Comparison of ENCODE assay signal across 11 cellular contexts in the genomic region with DNA sequence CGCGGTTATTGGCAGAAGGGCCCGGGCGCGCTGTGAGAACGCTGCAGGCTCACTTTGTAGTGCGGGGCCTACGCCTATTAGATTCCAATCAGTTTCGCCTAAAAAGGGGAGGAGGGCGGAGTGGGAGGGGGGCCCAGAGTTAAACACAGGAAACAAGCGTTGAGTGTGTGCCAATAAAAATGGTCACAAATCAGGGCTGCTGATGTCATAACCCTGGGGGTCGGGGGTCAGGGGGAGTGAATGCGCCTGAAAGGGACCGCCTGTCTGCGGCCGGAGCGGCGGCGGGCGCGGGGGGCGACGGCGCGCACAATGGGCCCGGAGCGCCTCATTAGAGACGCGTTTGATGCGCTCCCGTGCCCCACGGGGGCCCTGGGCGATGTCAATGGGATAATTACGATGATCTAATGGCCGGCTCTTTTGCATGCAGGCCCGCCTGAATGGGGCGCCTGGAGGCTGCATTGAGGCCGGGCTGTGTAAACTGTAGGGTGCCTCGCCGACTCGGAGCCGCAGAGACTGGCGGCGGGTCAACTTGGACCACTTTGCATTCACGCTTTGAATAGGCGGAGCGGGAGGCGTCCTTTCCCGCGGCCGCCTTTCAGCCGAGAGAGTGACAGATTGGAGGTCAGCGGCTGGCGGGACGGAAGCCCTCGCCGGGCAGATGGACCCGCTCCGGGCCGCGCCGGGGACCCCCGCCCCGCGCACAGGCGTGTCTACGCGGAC.
A peak's percentile ranks its signal among the peaks of the same experiment; 100 is the strongest.
DNase-seq lines count a peak whose midpoint lies in the region; ATAC-seq and TF ChIP-seq lines count a peak whose summit lies in the region.
"Had no signal": no experiment of that assay in that cellular context is flagged by ENCODE, and none has a peak within 500 bp of the region (broad histone marks: within the 10 kb centered on the region; RNA-seq: fewer than 3 reads in every experiment).

No MANE protein-coding gene starts in this region.

- TF ChIP-seq CTCF in left ventricle myocardium inferior (IDR thresholded peaks at IDR 0.05; ENCODE audit: borderline replicate concordance) (no peak), body of pancreas (IDR thresholded peaks at IDR 0.05) (no peak), vagina (IDR thresholded peaks at IDR 0.05) (no peak)

- DNase-seq in left ventricle myocardium inferior, result no peak
- no peak for DNase-seq in left cardiac atrium
- DNase-seq in body of pancreas, result peak in 3 of 4 donors; percentile 32 to 58 (median 49)
- peak; percentile 64 for DNase-seq in left kidney (ENCODE audit: low read depth, low spot score)
- no peak for DNase-seq in vagina (ENCODE audit: extremely low spot score in 2 of 2)
- DNase-seq in NCI-H1417 treated with DMSO at 0.1 percent for 48 hours (lab: John Stamatoyannopoulos, UW), result no peak
- no peak for DNase-seq in NCI-H146 (lab: John Stamatoyannopoulos, UW)
- no peak for DNase-seq in posterior vena cava (ENCODE audit: low spot score)
- DNase-seq: activated CD8-positive, alpha-beta T cell treated with anti-CD3 and anti-CD28 coated beads for 36 hours; immature natural killer cell; IMR-90 had no signal

- H3K36me3 ChIP-seq in left ventricle myocardium inferior, result no peaks in the 10 kb centered on the region
- H3K36me3 ChIP-seq in body of pancreas (replicated peaks in 1 of 2; ENCODE audit: insufficient read depth in 1 of 2, low read depth in 2 of 2), result no peaks in the 10 kb centered on the region
- no peaks in the 10 kb centered on the region for H3K36me3 ChIP-seq in vagina

- intact Hi-C loops in left ventricle myocardium inferior (cut with micrococcal nuclease), result no loop called here
- intact Hi-C loops in left cardiac atrium (cut with DNase I), result no loop called here
- intact Hi-C loops in body of pancreas (cut with DNase I), result no loop called here
- intact Hi-C loops in vagina (cut with DNase I), result no loop called here
- intact Hi-C loops in posterior vena cava (cut with DNase I), result no loop called here

- H3K4me1 ChIP-seq in left ventricle myocardium inferior, result peaks cover 17% of the 10 kb centered on the region
- peaks cover 23% of the 10 kb centered on the region for H3K4me1 ChIP-seq in body of pancreas
- H3K4me1 ChIP-seq in vagina, result peaks cover 16% of the 10 kb centered on the region

- TF ChIP-seq POLR2A in body of pancreas (IDR thresholded peaks at IDR 0.05) (no peak), vagina (IDR thresholded peaks at IDR 0.05) (no peak)

- H3K9me3 ChIP-seq in left ventricle myocardium inferior (replicated peaks) (no peaks in the 10 kb centered on the region), body of pancreas (no peaks in the 10 kb centered on the region), vagina (no peaks in the 10 kb centered on the region)

- H3K27me3 ChIP-seq in left ventricle myocardium inferior (ENCODE audit: low read depth) (peaks cover 100% of the 10 kb centered on the region), body of pancreas (no peaks in the 10 kb centered on the region), vagina (no peaks in the 10 kb centered on the region)

- H3K27ac ChIP-seq in left ventricle myocardium inferior (replicated peaks) (no peak overlapping the region), body of pancreas (peak overlapping the region in 1 of 4 donors; percentile 55), vagina (no peak overlapping the region)

- WGBS in body of pancreas, 2 donors, result 4 to 28% methylated on average over 26 to 68 of the region's 68 CpGs

- peak overlapping the region; percentile 55 for H3K4me3 ChIP-seq in left ventricle myocardium inferior
- H3K4me3 ChIP-seq in body of pancreas, result no peak overlapping the region
- peak overlapping the region; percentile 37 to 44 for H3K4me3 ChIP-seq in vagina

- ATAC-seq in left cardiac atrium, result no peak
- ATAC-seq in body of pancreas, result peak; percentile 64
- ATAC-seq: activated CD8-positive, alpha-beta T cell treated with anti-CD3 and anti-CD28 coated beads for 36 hours had no signal

Comparison
In these comparisons a context has a peak if more than half of its experiments do, and no peak if none do; other contexts are left out.
1. DNase-seq: peak in body of pancreas (3 of 4) and left kidney (single experiment); none in left ventricle myocardium inferior (single experiment), left cardiac atrium (single experiment), vagina (0 of 2), NCI-H1417 treated with DMSO at 0.1 percent for 48 hours (single experiment), NCI-H146 (single experiment) and posterior vena cava (single experiment).
2. H3K4me3 ChIP-seq: peak in left ventricle myocardium inferior (single experiment) and vagina (2 of 2); none in body of pancreas (0 of 2).